9 cellular contexts compared by ENCODE assay signal in the genomic region with DNA sequence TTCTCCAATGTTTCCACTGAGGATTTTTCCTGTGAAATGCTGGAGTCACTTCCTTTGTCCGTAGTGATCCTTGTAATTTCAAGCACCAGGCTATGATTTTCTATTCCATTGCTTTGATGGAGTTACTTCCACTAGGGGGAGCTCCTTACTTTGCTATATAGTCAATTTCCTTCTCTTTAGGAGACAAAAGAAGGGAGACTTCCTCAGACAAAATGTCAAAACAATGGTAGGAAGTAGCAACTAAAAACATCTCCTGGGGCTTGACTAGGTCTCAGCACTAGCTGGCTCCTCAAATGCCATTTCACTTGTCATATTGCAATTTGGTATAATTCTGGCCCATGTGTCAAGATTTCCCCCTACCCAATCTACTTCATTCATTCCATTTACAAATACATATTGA. TPM values are rescaled to one million over a fixed set of nuclear protein-coding genes. Genes with fewer than 3 reads are reported as not detected.
DNase-seq lines count a peak whose midpoint lies in the region; ATAC-seq and TF ChIP-seq lines count a peak whose summit lies in the region.
"Had no signal": no experiment of that assay in that cellular context is flagged by ENCODE, and none has a peak within 500 bp of the region (broad histone marks: within the 10 kb centered on the region; RNA-seq: fewer than 3 reads in every experiment).

No MANE protein-coding gene starts in this region.

- TF ChIP-seq POLR2A in transverse colon (IDR thresholded peaks at IDR 0.05) = no peak

- H3K27me3 ChIP-seq in BJ (ENCODE audit: control insufficient read depth, insufficient read depth, low read length) (no peaks in the 10 kb centered on the region), transverse colon (no peaks in the 10 kb centered on the region)

- no peak for DNase-seq in BJ (ENCODE audit: low read depth)
- peak; percentile 45 for DNase-seq in GM20000 (ENCODE audit: low spot score)
- DNase-seq in NCI-H2227 (lab: John Stamatoyannopoulos, UW; ENCODE audit: unreplicated experiment) = peak; percentile 76
- peak; percentile 23 for DNase-seq in astrocyte of the cerebellum (ENCODE audit: low read depth)
- peak; percentile 26 to 48 (median 33) for DNase-seq in immature natural killer cell
- no peak for DNase-seq in transverse colon
- no peak for DNase-seq in activated CD8-positive, alpha-beta memory T cell treated with anti-CD3 and anti-CD28 coated beads, Interleukin-2, amount 10 ng/mL, durations not matched to agents 7 days and 5 days

- no peaks in the 10 kb centered on the region for H3K36me3 ChIP-seq in BJ (ENCODE audit: control insufficient read depth, insufficient read depth, low read length)
- H3K36me3 ChIP-seq in transverse colon = no peaks in the 10 kb centered on the region

- TF ChIP-seq EP300 in transverse colon (IDR thresholded peaks at IDR 0.05; ENCODE audit: low read depth) = no peak

- intact Hi-C loops in transverse colon (cut with DNase I; ENCODE audit: low total_unique reads) = loop anchor here (5.0 to 10.0 kb wide), 2 partner anchors 127 to 220 kb away; a partner anchor contains a TSS

- no peak for ATAC-seq in activated CD8-positive, alpha-beta memory T cell treated with anti-CD3 and anti-CD28 coated beads, Interleukin-2, amount 10 ng/mL, durations not matched to agents 7 days and 5 days
- no peak for ATAC-seq in GM18907 (IDR thresholded peaks at IDR 0.05; ENCODE audit: unreplicated experiment)

- in situ Hi-C loops in astrocyte of the cerebellum (cut with HindIII; ENCODE audit: low sequenced_read_pairs) = no loop called here
- in situ Hi-C loops in transverse colon (cut with MboI; ENCODE audit: low pct_ligation_motif_present in 1 of 4, low pct_unique_long_range_greater_than_20kb in 1 of 4, low sequenced_read_pairs in 3 of 4) = loop anchor here (5.0 to 25.0 kb wide), 4 partner anchors 157 to 220 kb away; a partner anchor contains a TSS

- peak; percentile 59 for TF ChIP-seq CTCF in BJ (IDR thresholded peaks at IDR 0.05; ENCODE audit: insufficient read depth, low read depth, low read length)
- no peak for TF ChIP-seq CTCF in GM20000 (IDR thresholded peaks at IDR 0.05; ENCODE audit: extremely low read depth, missing control alignments)
- TF ChIP-seq CTCF in astrocyte of the cerebellum (IDR thresholded peaks at IDR 0.05; ENCODE audit: low read depth, low read length, missing control alignments) = peak; percentile 53
- TF ChIP-seq CTCF in transverse colon (IDR thresholded peaks at IDR 0.05) = peak; percentile 45 to 64 (median 57)

- no peaks in the 10 kb centered on the region for H3K36me3 Mint-ChIP-seq in immature natural killer cell
- H3K36me3 Mint-ChIP-seq in activated CD8-positive, alpha-beta memory T cell treated with anti-CD3 and anti-CD28 coated beads, Interleukin-2, amount 10 ng/mL, durations not matched to agents 7 days and 5 days = no peaks in the 10 kb centered on the region

- H3K9me3 ChIP-seq in transverse colon = no peaks in the 10 kb centered on the region

- H3K9me3 Mint-ChIP-seq in immature natural killer cell = no peaks in the 10 kb centered on the region
- no peaks in the 10 kb centered on the region for H3K9me3 Mint-ChIP-seq in activated CD8-positive, alpha-beta memory T cell treated with anti-CD3 and anti-CD28 coated beads, Interleukin-2, amount 10 ng/mL, durations not matched to agents 7 days and 5 days (ENCODE audit: low read depth)

- no peaks in the 10 kb centered on the region for H3K4me1 ChIP-seq in transverse colon

- H3K27ac Mint-ChIP-seq in immature natural killer cell = no peak overlapping the region
- no peak overlapping the region for H3K27ac Mint-ChIP-seq in activated CD8-positive, alpha-beta memory T cell treated with anti-CD3 and anti-CD28 coated beads, Interleukin-2, amount 10 ng/mL, durations not matched to agents 7 days and 5 days

- H3K27ac ChIP-seq in transverse colon = no peak overlapping the region
- H3K27ac ChIP-seq: epithelial cell of prostate had no signal

- no peak overlapping the region for H3K4me3 ChIP-seq in BJ (ENCODE audit: low read depth, low read length)
- H3K4me3 ChIP-seq in astrocyte of the cerebellum (ENCODE audit: low read depth, low read length) = no peak overlapping the region
- H3K4me3 ChIP-seq in transverse colon = no peak overlapping the region

- POLR2A ChIA-PET in BJ (lab: Charles Lee) = no interaction called here

- no peak overlapping the region for H3K4me3 Mint-ChIP-seq in immature natural killer cell
- no peak overlapping the region for H3K4me3 Mint-ChIP-seq in activated CD8-positive, alpha-beta memory T cell treated with anti-CD3 and anti-CD28 coated beads, Interleukin-2, amount 10 ng/mL, durations not matched to agents 7 days and 5 days

- CTCF ChIA-PET in BJ (lab: Yijun Ruan, JAX) = interaction anchor here (0.6 to 2.0 kb wide), 13 partner anchors 9 to 219 kb away, joined by 3 to 13 read pairs (median 5); no protein-coding TSS in a partner anchor
- CTCF ChIA-PET in activated CD8-positive, alpha-beta memory T cell treated with anti-CD3 and anti-CD28 coated beads, Interleukin-2, amount 10 ng/mL, durations not matched to agents 7 days and 5 days (lab: Charles Lee) = interaction anchor here (1.2 to 1.5 kb wide), 4 partner anchors 9 to 161 kb away, joined by 3 to 9 read pairs (median 8); no protein-coding TSS in a partner anchor

- no peaks in the 10 kb centered on the region for H3K27me3 Mint-ChIP-seq in immature natural killer cell (ENCODE audit: low read depth in 3 of 3)
- peaks cover 6% of the 10 kb centered on the region for H3K27me3 Mint-ChIP-seq in activated CD8-positive, alpha-beta memory T cell treated with anti-CD3 and anti-CD28 coated beads, Interleukin-2, amount 10 ng/mL, durations not matched to agents 7 days and 5 days

- WGBS in transverse colon (ENCODE audit: low coverage in 1 of 2), 2 donors = 0 to 9% methylated on average over 1 of the region's 1 CpG

- no peaks in the 10 kb centered on the region for H3K4me1 Mint-ChIP-seq in immature natural killer cell
- no peaks in the 10 kb centered on the region for H3K4me1 Mint-ChIP-seq in activated CD8-positive, alpha-beta memory T cell treated with anti-CD3 and anti-CD28 coated beads, Interleukin-2, amount 10 ng/mL, durations not matched to agents 7 days and 5 days

RNA-seq across cellular contexts. Expression of a gene that starts 24.1 kb away (rescaled TPM):
- polyA plus RNA-seq in BJ (2011; rRNA removed) (not detected in 2 replicates), immature natural killer cell (not detected)
- polyA minus RNA-seq in BJ (2011; rRNA and poly(A)+ RNA removed) = not detected in 2 replicates
- total RNA-seq in transverse colon = under 1 TPM in 2 of 4 donors, not detected in 2; 0.32 to 0.55 TPM
- total RNA-seq in activated CD8-positive, alpha-beta memory T cell treated with anti-CD3 and anti-CD28 coated beads, Interleukin-2, amount 10 ng/mL, durations not matched to agents 7 days and 5 days = not detected

Comparison
In these comparisons a context has a peak if more than half of its experiments do, and no peak if none do; other contexts are left out.
1. DNase-seq: peak in GM20000 (single experiment), NCI-H2227 (single experiment), astrocyte of the cerebellum (single experiment) and immature natural killer cell (3 of 3); none in BJ (single experiment), transverse colon (single experiment) and activated CD8-positive, alpha-beta memory T cell treated with anti-CD3 and anti-CD28 coated beads, Interleukin-2, amount 10 ng/mL, durations not matched to agents 7 days and 5 days (single experiment).